Comparison of ENCODE assay signal across 8 cellular contexts in genomic region chr6:119077643-119078448, GRCh38. TPM values are rescaled to one million over a fixed set of nuclear protein-coding genes. Genes with fewer than 3 reads are reported as not detected.
DNase-seq lines count a peak whose midpoint lies in the region; TF ChIP-seq lines count a peak whose summit lies in the region.

No MANE protein-coding gene starts in this region.

- H3K27ac ChIP-seq in GM23248 (no peak overlapping the region), MM.1S (ENCODE audit: low read length) (no peak overlapping the region), liver (ENCODE audit: low read depth in 1 of 2, low read length in 2 of 2) (peak overlapping the region; percentile 6 to 50)

- no peaks in the 10 kb centered on the region for H3K4me1 ChIP-seq in ES-I3 (ENCODE audit: insufficient read depth, low read length)
- H3K4me1 ChIP-seq in GM23248 (ENCODE audit: insufficient read depth), result 0 out of 2 replicates have a peak, but pooled peaks cover 5% of the 10 kb centered on the region
- no peaks in the 10 kb centered on the region for H3K4me1 ChIP-seq in MM.1S (ENCODE audit: low read length)
- peaks cover 0 to 14% (median under 1%) of the 10 kb centered on the region in 4 donors for H3K4me1 ChIP-seq in liver (ENCODE audit: control insufficient read depth in 4 of 4, insufficient read depth in 4 of 4, low read length in 3 of 4)

- H3K9me3 ChIP-seq in ES-I3 (ENCODE audit: control insufficient read depth, insufficient read depth, low read length), result no peaks in the 10 kb centered on the region; the same call in none of the 2 replicates
- H3K9me3 ChIP-seq in GM23248 (ENCODE audit: low read depth), result no peaks in the 10 kb centered on the region
- H3K9me3 ChIP-seq in MM.1S (replicated peaks; ENCODE audit: insufficient read depth, low read length), result no peaks in the 10 kb centered on the region
- H3K9me3 ChIP-seq in liver (ENCODE audit: control insufficient read depth in 4 of 4, low read length in 3 of 4), result peaks cover 0 to under 1% (median 0%) of the 10 kb centered on the region in 4 donors

- peak in 1 of 2 donors; percentile 26 for TF ChIP-seq RAD21 in liver (IDR thresholded peaks at IDR 0.05)

- DNase-seq in GM23248 (peak; percentile 29), MM.1S (peak; percentile 61), choroid plexus epithelial cell (ENCODE audit: low read depth) (peak; percentile 10), globus pallidus (ENCODE audit: low spot score) (no peak)
- peak; percentile 51 for DNase-seq in activated CD4-positive, CD25-positive, alpha-beta regulatory T cell treated with anti-CD3 and anti-CD28 coated beads, Interleukin-2, amount 50 U/mL, for 72 hours
- peak in 2 of 3 donors; percentile 9 to 23 for DNase-seq in stimulated activated CD4-positive, alpha-beta T cell treated with anti-CD3 and anti-CD28 coated beads, TNF-alpha, amount 100 ng/mL, for 1 hour (ENCODE audit: low read depth in 3 of 3, low spot score in 1 of 3)

- H2AFZ ChIP-seq in GM23248, result peak overlapping the region; percentile 83
- peak overlapping the region; percentile 66 for H2AFZ ChIP-seq in MM.1S (ENCODE audit: low read length)

- peak overlapping the region; percentile 60 for H3K9ac ChIP-seq in ES-I3 (ENCODE audit: low read depth, low read length)
- peak overlapping the region; percentile 39; the same call in 1 of the 2 replicates for H3K9ac ChIP-seq in GM23248
- peak overlapping the region; percentile 41; the same call in 1 of the 2 replicates for H3K9ac ChIP-seq in MM.1S (ENCODE audit: low read length)
- H3K9ac ChIP-seq in liver (ENCODE audit: low read depth in 1 of 2, low read length in 2 of 2), result peak overlapping the region in 1 of 2 donors; percentile 37

- H3K4me2 ChIP-seq in GM23248 (ENCODE audit: unreplicated experiment) (peak overlapping the region; percentile 89), MM.1S (ENCODE audit: low read depth, low read length) (peak overlapping the region; percentile 84)

- H3K9me2 ChIP-seq in GM23248 (ENCODE audit: insufficient read depth), result no peaks in the 10 kb centered on the region
- no peaks in the 10 kb centered on the region for H3K9me2 ChIP-seq in MM.1S (replicated peaks; ENCODE audit: insufficient read depth, low read length)

- H3F3A ChIP-seq in GM23248 (ENCODE audit: insufficient read depth), result peaks cover 6% of the 10 kb centered on the region; the same call in 1 of the 2 replicates
- peaks cover 10% of the 10 kb centered on the region for H3F3A ChIP-seq in MM.1S (ENCODE audit: insufficient read depth, low read length)

- H3K36me3 ChIP-seq in ES-I3 (ENCODE audit: insufficient read depth, low read length) (no peaks in the 10 kb centered on the region), GM23248 (ENCODE audit: low read depth) (no peaks in the 10 kb centered on the region), MM.1S (replicated peaks; ENCODE audit: insufficient read depth, low read length) (no peaks in the 10 kb centered on the region), liver (ENCODE audit: control insufficient read depth in 4 of 4, insufficient read depth in 3 of 4, low read depth in 1 of 4, low read length in 3 of 4) (no peaks in the 10 kb centered on the region)

- H3K4me3 ChIP-seq in GM23248 (peak overlapping the region; percentile 73), MM.1S (ENCODE audit: low read length) (peak overlapping the region; percentile 70), choroid plexus epithelial cell (ENCODE audit: low read depth, low read length) (peak overlapping the region; percentile 61), liver (ENCODE audit: low read depth in 1 of 3, low read length in 3 of 3) (peak overlapping the region; percentile 72 to 94 (median 73))

- peak; percentile 46 for TF ChIP-seq CTCF in MM.1S (IDR thresholded peaks at IDR 0.05; ENCODE audit: low read length)
- TF ChIP-seq CTCF in choroid plexus epithelial cell (conservative IDR thresholded peaks at IDR 0.05; ENCODE audit: low read depth, low read length), result no peak
- TF ChIP-seq CTCF in liver (IDR thresholded peaks at IDR 0.05; ENCODE audit: low read depth, low read length, missing input control), result peak; percentile 9

- WGBS in GM23248 (ENCODE audit: low coverage in 1 of 2, low lambda C conversion rate in 2 of 2, missing lambda C conversion rate in 2 of 2), 2 experiments, result 2 to 3% methylated on average over 44 to 45 of the region's 55 CpGs
- 2% methylated on average over 55 of the region's 55 CpGs for WGBS in liver

- in situ Hi-C loops in GM23248 (cut with MboI), result no loop called here

- H3K79me2 ChIP-seq in GM23248 (ENCODE audit: insufficient read depth), result no peaks in the 10 kb centered on the region
- no peaks in the 10 kb centered on the region for H3K79me2 ChIP-seq in MM.1S (ENCODE audit: low read length)

- H3K27me3 ChIP-seq in GM23248 (replicated peaks; ENCODE audit: insufficient read depth), result peaks cover 54% of the 10 kb centered on the region
- peaks cover 10% of the 10 kb centered on the region; the same call in 1 of the 2 replicates for H3K27me3 ChIP-seq in MM.1S (replicated peaks; ENCODE audit: insufficient read depth, low read length)
- no peaks in the 10 kb centered on the region for H3K27me3 ChIP-seq in liver (ENCODE audit: control insufficient read depth in 4 of 4, insufficient read depth in 4 of 4, low read length in 3 of 4)

- H4K20me1 ChIP-seq in GM23248 (ENCODE audit: insufficient read depth), result no peaks in the 10 kb centered on the region
- H4K20me1 ChIP-seq in MM.1S (ENCODE audit: insufficient read depth, low read length), result no peaks in the 10 kb centered on the region

TF ChIP-seq in liver, 16 proteins besides CTCF, POLR2A, EP300 and RAD21:
- TF ChIP-seq YY1 (IDR thresholded peaks at IDR 0.05), result peak; percentile 27
- no peak for TF ChIP-seq RXRA (IDR thresholded peaks at IDR 0.05)
- no peak for TF ChIP-seq ZBTB33 (IDR thresholded peaks at IDR 0.05)
- TF ChIP-seq, protein P1, sequence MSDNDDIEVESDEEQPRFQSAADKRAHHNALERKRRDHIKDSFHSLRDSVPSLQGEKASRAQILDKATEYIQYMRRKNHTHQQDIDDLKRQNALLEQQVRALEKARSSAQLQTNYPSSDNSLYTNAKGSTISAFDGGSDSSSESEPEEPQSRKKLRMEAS (IDR thresholded peaks at IDR 0.05), result peak; percentile 39
- TF ChIP-seq EGR1 (IDR thresholded peaks at IDR 0.05; ENCODE audit: low read depth in 2 of 2), result no peak
- TF ChIP-seq FOXA2 (IDR thresholded peaks at IDR 0.05), result no peak
- TF ChIP-seq SP1 (IDR thresholded peaks at IDR 0.05), result no peak
- TF ChIP-seq TAF1 (conservative IDR thresholded peaks at IDR 0.05), result no peak
- TF ChIP-seq, protein P2, sequence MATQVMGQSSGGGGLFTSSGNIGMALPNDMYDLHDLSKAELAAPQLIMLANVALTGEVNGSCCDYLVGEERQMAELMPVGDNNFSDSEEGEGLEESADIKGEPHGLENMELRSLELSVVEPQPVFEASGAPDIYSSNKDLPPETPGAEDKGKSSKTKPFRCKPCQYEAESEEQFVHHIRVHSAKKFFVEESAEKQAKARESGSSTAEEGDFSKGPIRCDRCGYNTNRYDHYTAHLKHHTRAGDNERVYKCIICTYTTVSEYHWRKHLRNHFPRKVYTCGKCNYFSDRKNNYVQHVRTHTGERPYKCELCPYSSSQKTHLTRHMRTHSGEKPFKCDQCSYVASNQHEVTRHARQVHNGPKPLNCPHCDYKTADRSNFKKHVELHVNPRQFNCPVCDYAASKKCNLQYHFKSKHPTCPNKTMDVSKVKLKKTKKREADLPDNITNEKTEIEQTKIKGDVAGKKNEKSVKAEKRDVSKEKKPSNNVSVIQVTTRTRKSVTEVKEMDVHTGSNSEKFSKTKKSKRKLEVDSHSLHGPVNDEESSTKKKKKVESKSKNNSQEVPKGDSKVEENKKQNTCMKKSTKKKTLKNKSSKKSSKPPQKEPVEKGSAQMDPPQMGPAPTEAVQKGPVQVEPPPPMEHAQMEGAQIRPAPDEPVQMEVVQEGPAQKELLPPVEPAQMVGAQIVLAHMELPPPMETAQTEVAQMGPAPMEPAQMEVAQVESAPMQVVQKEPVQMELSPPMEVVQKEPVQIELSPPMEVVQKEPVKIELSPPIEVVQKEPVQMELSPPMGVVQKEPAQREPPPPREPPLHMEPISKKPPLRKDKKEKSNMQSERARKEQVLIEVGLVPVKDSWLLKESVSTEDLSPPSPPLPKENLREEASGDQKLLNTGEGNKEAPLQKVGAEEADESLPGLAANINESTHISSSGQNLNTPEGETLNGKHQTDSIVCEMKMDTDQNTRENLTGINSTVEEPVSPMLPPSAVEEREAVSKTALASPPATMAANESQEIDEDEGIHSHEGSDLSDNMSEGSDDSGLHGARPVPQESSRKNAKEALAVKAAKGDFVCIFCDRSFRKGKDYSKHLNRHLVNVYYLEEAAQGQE (IDR thresholded peaks at IDR 0.05), result no peak
- TF ChIP-seq JUND (IDR thresholded peaks at IDR 0.05), result no peak
- TF ChIP-seq NR2F2 (IDR thresholded peaks at IDR 0.05), result no peak
- no peak for TF ChIP-seq FOXA1 (IDR thresholded peaks at IDR 0.05)
- TF ChIP-seq HNF4A (conservative IDR thresholded peaks at IDR 0.05), result peak; percentile 11 to 24
- TF ChIP-seq, protein P3, sequence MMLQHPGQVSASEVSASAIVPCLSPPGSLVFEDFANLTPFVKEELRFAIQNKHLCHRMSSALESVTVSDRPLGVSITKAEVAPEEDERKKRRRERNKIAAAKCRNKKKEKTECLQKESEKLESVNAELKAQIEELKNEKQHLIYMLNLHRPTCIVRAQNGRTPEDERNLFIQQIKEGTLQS (IDR thresholded peaks at IDR 0.05), result no peak
- no peak for TF ChIP-seq GABPA (IDR thresholded peaks at IDR 0.05 in 1 of 2, conservative IDR thresholded peaks at IDR 0.05 in 1 of 2)
- TF ChIP-seq HNF4G (IDR thresholded peaks at IDR 0.05), result no peak

RNA-seq across cellular contexts. Expression of gene FAM184A, which starts 0.6 kb away (rescaled TPM):
- not detected in 2 replicates for total RNA-seq in GM23248 (2014; rRNA removed; shearing (Covaris generic))
- polyA plus RNA-seq in GM23248 (2016; fragmentation: Nextera tagmentation; extraction: Ambion mirVana) (0.25 TPM in 1 of 2 replicates, not detected in the other), liver (1 to 10 TPM; 2.5 to 5.6 TPM)
- total RNA-seq in liver, result 1 to 10 TPM; 1.0 to 7.4 TPM

Comparison
In these comparisons a context has a peak if more than half of its experiments do, and no peak if none do; other contexts are left out.
1. H3K27ac ChIP-seq: peak in liver (2 of 2); none in GM23248 (single experiment) and MM.1S (single experiment).
2. Peak in every context shown above with its lines, with median percentiles within 50 percentile points of each other: H3K4me3 ChIP-seq.